Comparison of ENCODE assay signal across 10 cellular contexts in genomic region chr1:217133958-217134856, GRCh38.
DNase-seq lines count a peak whose midpoint lies in the region; ATAC-seq and TF ChIP-seq lines count a peak whose summit lies in the region.
"Had no signal": no experiment of that assay in that cellular context is flagged by ENCODE, and none has a peak within 500 bp of the region (broad histone marks: within the 10 kb centered on the region; RNA-seq: fewer than 3 reads in every experiment).

No MANE protein-coding gene starts in this region.

- H3K4me3 ChIP-seq in ACC112 (ENCODE audit: low read depth, low read length): peak overlapping the region; percentile 74
- H3K4me3 ChIP-seq in fibroblast of lung (replicated peaks in 1 of 4; ENCODE audit: control extremely low read depth in 1 of 4, insufficient read depth in 1 of 4, low read depth in 3 of 4, low read length in 4 of 4): peak overlapping the region in 3 of 4 experiments; percentile 14 to 59 (median 56)

- H3K36me3 ChIP-seq in ACC112 (ENCODE audit: insufficient read depth, low read length) (no peaks in the 10 kb centered on the region), fibroblast of lung (ENCODE audit: control insufficient read depth, insufficient read depth, low read length) (no peaks in the 10 kb centered on the region)

- H3K27me3 ChIP-seq in ACC112 (ENCODE audit: insufficient read depth, low read length) (peaks cover 82% of the 10 kb centered on the region), fibroblast of lung (ENCODE audit: control insufficient read depth, insufficient read depth, low read length) (peaks cover 20% of the 10 kb centered on the region)

- H3K79me2 ChIP-seq in ACC112 (ENCODE audit: control insufficient read depth, insufficient read depth, low read length, unreplicated experiment) (no peaks in the 10 kb centered on the region), fibroblast of lung (ENCODE audit: control insufficient read depth, insufficient read depth, low read length) (no peaks in the 10 kb centered on the region)

- H3K4me1 ChIP-seq in ACC112 (ENCODE audit: control insufficient read depth, insufficient read depth, low read length, unreplicated experiment) (peaks cover 5% of the 10 kb centered on the region), fibroblast of lung (ENCODE audit: control insufficient read depth, extremely low read depth, insufficient read depth, low read length) (no peaks in the 10 kb centered on the region)

- H3K9me3 ChIP-seq in fibroblast of lung (ENCODE audit: control insufficient read depth, insufficient read depth, low read depth, low read length): no peaks in the 10 kb centered on the region

- H2AFZ ChIP-seq in ACC112 (ENCODE audit: low read length, unreplicated experiment) (peak overlapping the region; percentile 69), fibroblast of lung (ENCODE audit: low read length) (no peak overlapping the region)

- no peak for TF ChIP-seq CTCF in fibroblast of lung (conservative IDR thresholded peaks at IDR 0.05 in 1 of 2, IDR thresholded peaks at IDR 0.05 in 1 of 2; ENCODE audit: low read depth in 1 of 2, low read length in 2 of 2)
- no peak for TF ChIP-seq CTCF in nephron (IDR thresholded peaks at IDR 0.05; ENCODE audit: unreplicated experiment in 3 of 3)

- peak overlapping the region in 2 of 3 experiments; percentile 23 to 95 for H3K27ac Mint-ChIP-seq in nephron
- H3K27ac Mint-ChIP-seq: activated naive CD8-positive, alpha-beta T cell; CD4-positive, alpha-beta memory T cell had no signal

- ATAC-seq in GM21529 (IDR thresholded peaks at IDR 0.05; ENCODE audit: unreplicated experiment): no peak

- no peak overlapping the region for H3K9ac ChIP-seq in fibroblast of lung (ENCODE audit: insufficient read depth, low read length)

- H3K4me3 Mint-ChIP-seq in nephron: peak overlapping the region; percentile 85 to 93 (median 90)
- H3K4me3 Mint-ChIP-seq: activated naive CD8-positive, alpha-beta T cell had no signal

- no peaks in the 10 kb centered on the region for H4K20me1 ChIP-seq in fibroblast of lung (ENCODE audit: control insufficient read depth, extremely low read depth, insufficient read depth, low read length)

- H3K27me3 Mint-ChIP-seq in nephron (ENCODE audit: low read depth): peaks cover 96% of the 10 kb centered on the region

- peaks cover 2% of the 10 kb centered on the region for H3K9me3 Mint-ChIP-seq in nephron

- H3K4me2 ChIP-seq in fibroblast of lung (ENCODE audit: extremely low read depth, insufficient read depth, low read length): peak overlapping the region; percentile 85

- H3K36me3 Mint-ChIP-seq in nephron (ENCODE audit: low read depth): no peaks in the 10 kb centered on the region
- H3K36me3 Mint-ChIP-seq: activated naive CD8-positive, alpha-beta T cell had no signal

- H3K27ac ChIP-seq in ACC112 (ENCODE audit: low read depth, low read length): no peak overlapping the region
- H3K27ac ChIP-seq in fibroblast of lung (ENCODE audit: insufficient read depth, low read length): no peak overlapping the region

- peaks cover 39% of the 10 kb centered on the region for H3K4me1 Mint-ChIP-seq in nephron

- peak; percentile 57 for DNase-seq in NCI-H1092 (lab: John Stamatoyannopoulos, UW)
- DNase-seq in fibroblast of lung (ENCODE audit: low read depth in 2 of 2): peak; percentile 35 to 53
- DNase-seq in NCI-H2171 (lab: John Stamatoyannopoulos, UW): no peak
- no peak for DNase-seq in NCI-H1048 (lab: John Stamatoyannopoulos, UW)
- no peak for DNase-seq in HK-2 (ENCODE audit: unreplicated experiment)
- DNase-seq: CD4-positive, alpha-beta memory T cell had no signal

Comparison
In these comparisons a context has a peak if more than half of its experiments do, and no peak if none do; other contexts are left out.
1. DNase-seq: peak in NCI-H1092 (single experiment) and fibroblast of lung (2 of 2); none in NCI-H2171 (single experiment), NCI-H1048 (single experiment) and HK-2 (single experiment).